In the genomic region with DNA sequence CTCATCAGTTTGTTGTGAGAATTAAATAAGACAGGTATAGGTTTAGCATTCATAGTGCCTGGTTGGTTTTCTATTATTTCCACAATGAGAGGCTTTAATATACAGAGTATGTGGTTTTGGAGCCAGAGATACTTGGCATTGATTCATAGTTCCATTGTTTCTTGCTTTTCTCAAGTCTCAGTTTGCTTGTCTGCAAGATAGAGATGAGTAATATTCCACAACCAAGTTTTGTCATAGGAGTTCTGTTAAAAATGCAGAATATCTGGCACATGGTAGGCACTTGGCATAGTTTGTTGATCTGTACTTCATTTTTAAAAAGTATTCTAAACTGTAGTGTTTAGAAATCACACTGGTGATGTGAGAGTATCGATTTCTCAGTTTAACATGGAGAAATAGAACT, we compare ENCODE assay signal across 20 cellular contexts. TPM values are rescaled to one million over a fixed set of nuclear protein-coding genes. Genes with fewer than 3 reads are reported as not detected.
DNase-seq lines count a peak whose midpoint lies in the region; ATAC-seq and TF ChIP-seq lines count a peak whose summit lies in the region.
"Had no signal": no experiment of that assay in that cellular context is flagged by ENCODE, and none has a peak within 500 bp of the region (broad histone marks: within the 10 kb centered on the region; RNA-seq: fewer than 3 reads in every experiment).

No MANE protein-coding gene starts in this region.

- no peak overlapping the region for H3K56ac ChIP-seq in H9 (ENCODE audit: insufficient read length, low read depth, low read length)

- no peak overlapping the region for H3K14ac ChIP-seq in H9 (ENCODE audit: insufficient read depth, low read length)

- no peaks in the 10 kb centered on the region; the same call in 1 of the 2 replicates for H3K4me1 ChIP-seq in H9 (ENCODE audit: insufficient read depth, low read length)
- H3K4me1 ChIP-seq: adrenal gland, psoas muscle had no signal

- H2AFZ ChIP-seq in H9 (ENCODE audit: low read length) = no peak overlapping the region

- no peak overlapping the region for H2BK20ac ChIP-seq in H9 (ENCODE audit: low read depth, low read length, poor library complexity, severe bottlenecking)

- H3K36me3 Mint-ChIP-seq in activated T-cell treated with anti-CD3 and anti-CD28 coated beads, Interleukin-2, amount 50 U/mL, for 72 hours (ENCODE audit: insufficient read depth in 2 of 2) = no peaks in the 10 kb centered on the region
- H3K36me3 Mint-ChIP-seq in activated CD8-positive, alpha-beta memory T cell treated with anti-CD3 and anti-CD28 coated beads, Interleukin-2, amount 10 ng/mL, durations not matched to agents 7 days and 5 days = no peaks in the 10 kb centered on the region
- peaks cover 0 to 3% (median 2%) of the 10 kb centered on the region in 3 experiments; a peak in 2 of 7 replicates for H3K36me3 Mint-ChIP-seq in H9 (ENCODE audit: insufficient read depth in 1 of 3, low read depth in 3 of 3)

- no peak overlapping the region for H2BK5ac ChIP-seq in H9 (ENCODE audit: insufficient read length, low read length)

- no peaks in the 10 kb centered on the region for H3K79me2 ChIP-seq in H9 (ENCODE audit: insufficient read depth, low read length)

- H2BK12ac ChIP-seq in H9 (ENCODE audit: insufficient read length, low read depth, low read length) = no peak overlapping the region

- no peaks in the 10 kb centered on the region for H3K27me3 ChIP-seq in H9 (ENCODE audit: insufficient read depth, low read length)

- in situ Hi-C loops in astrocyte of the spinal cord (cut with HindIII; ENCODE audit: low sequenced_read_pairs) = no loop called here

- no peak overlapping the region for H4K91ac ChIP-seq in H9 (ENCODE audit: insufficient read length, low read depth, low read length)

- TF ChIP-seq CTCF in astrocyte of the spinal cord (IDR thresholded peaks at IDR 0.05; ENCODE audit: low read depth, low read length) = no peak
- no peak for TF ChIP-seq CTCF in H9 (conservative IDR thresholded peaks at IDR 0.05)

- no peak overlapping the region for H3K27ac ChIP-seq in H9 (ENCODE audit: insufficient read length, low read depth, low read length)
- H3K27ac ChIP-seq: 22Rv1, adrenal gland, psoas muscle had no signal

- peak overlapping the region; percentile 12 for H3K27ac Mint-ChIP-seq in activated T-cell treated with anti-CD3 and anti-CD28 coated beads, Interleukin-2, amount 50 U/mL, for 72 hours
- H3K27ac Mint-ChIP-seq in activated CD8-positive, alpha-beta memory T cell treated with anti-CD3 and anti-CD28 coated beads, Interleukin-2, amount 10 ng/mL, durations not matched to agents 7 days and 5 days = no peak overlapping the region
- H3K27ac Mint-ChIP-seq in H9 = no peak overlapping the region
- H3K27ac Mint-ChIP-seq: nephron had no signal

- H3K23me2 ChIP-seq in H9 (ENCODE audit: insufficient read length, low read depth, low read length, poor library complexity, severe bottlenecking) = no peaks in the 10 kb centered on the region

- H3K9me3 ChIP-seq in H9 (ENCODE audit: control insufficient read depth, low read depth, low read length) = peaks cover 28% of the 10 kb centered on the region

- H4K8ac ChIP-seq in H9 (replicated peaks; ENCODE audit: insufficient read length, low read depth, low read length) = no peak overlapping the region

- H3K4ac ChIP-seq in H9 (ENCODE audit: low read depth, low read length) = no peak overlapping the region

- H3K18ac ChIP-seq in H9 (ENCODE audit: insufficient read length, low read depth, low read length) = no peak overlapping the region

- H3K23ac ChIP-seq in H9 (ENCODE audit: insufficient read length, low read depth, low read length) = no peak overlapping the region

- H3K4me1 Mint-ChIP-seq in activated T-cell treated with anti-CD3 and anti-CD28 coated beads, Interleukin-2, amount 50 U/mL, for 72 hours (ENCODE audit: low read depth) = peaks cover 6% of the 10 kb centered on the region
- no peaks in the 10 kb centered on the region for H3K4me1 Mint-ChIP-seq in activated CD8-positive, alpha-beta memory T cell treated with anti-CD3 and anti-CD28 coated beads, Interleukin-2, amount 10 ng/mL, durations not matched to agents 7 days and 5 days
- H3K4me1 Mint-ChIP-seq in H9 = peaks cover 0 to 6% of the 10 kb centered on the region in 2 experiments; a peak in 2 of 4 replicates
- H3K4me1 Mint-ChIP-seq: nephron had no signal

- peak in 1 of 2 donors; percentile 17 for ATAC-seq in activated T-cell treated with anti-CD3 and anti-CD28 coated beads, Interleukin-2, amount 50 U/mL, for 72 hours (replicated peaks in 1 of 2)
- no peak for ATAC-seq in activated CD8-positive, alpha-beta memory T cell treated with anti-CD3 and anti-CD28 coated beads, Interleukin-2, amount 10 ng/mL, durations not matched to agents 7 days and 5 days
- ATAC-seq: HCT116, psoas muscle had no signal

- H2BK15ac ChIP-seq in H9 (ENCODE audit: low read depth, low read length) = no peak overlapping the region

- no peaks in the 10 kb centered on the region for H4K20me1 ChIP-seq in H9 (ENCODE audit: control insufficient read depth, insufficient read depth, insufficient read length)

- no peak overlapping the region for H3K4me3 ChIP-seq in astrocyte of the spinal cord (ENCODE audit: low read depth, low read length)
- H3K4me3 ChIP-seq: adrenal gland, psoas muscle had no signal

- no peak overlapping the region for H3K9ac ChIP-seq in H9 (ENCODE audit: extremely low read depth, insufficient read length, low read length)

- H3K79me1 ChIP-seq in H9 (ENCODE audit: insufficient read depth, low read depth, low read length, poor library complexity, severe bottlenecking) = no peaks in the 10 kb centered on the region

- no peak overlapping the region for H2BK120ac ChIP-seq in H9 (ENCODE audit: low read depth, low read length, poor library complexity, severe bottlenecking)

- no peak overlapping the region for H3T11ph ChIP-seq in H9 (ENCODE audit: low read length)

- no CpG with 5 or more reads among the region's 1 CpG for WGBS in H9 (ENCODE audit: extremely low coverage, insufficient read length, low lambda C conversion rate)

- H4K5ac ChIP-seq in H9 (ENCODE audit: insufficient read length, low read depth, low read length) = no peak overlapping the region

- no peaks in the 10 kb centered on the region for H3K9me3 Mint-ChIP-seq in activated T-cell treated with anti-CD3 and anti-CD28 coated beads, Interleukin-2, amount 50 U/mL, for 72 hours
- H3K9me3 Mint-ChIP-seq in activated CD8-positive, alpha-beta memory T cell treated with anti-CD3 and anti-CD28 coated beads, Interleukin-2, amount 10 ng/mL, durations not matched to agents 7 days and 5 days (ENCODE audit: low read depth) = no peaks in the 10 kb centered on the region
- H3K9me3 Mint-ChIP-seq in H9 = peaks cover 82 to 94% of the 10 kb centered on the region in 2 experiments
- H3K9me3 Mint-ChIP-seq: nephron had no signal

- H3K4me2 ChIP-seq in H9 (ENCODE audit: insufficient read depth, insufficient read length, low read length) = no peak overlapping the region

- H3K27me3 Mint-ChIP-seq in activated T-cell treated with anti-CD3 and anti-CD28 coated beads, Interleukin-2, amount 50 U/mL, for 72 hours (ENCODE audit: low read depth) = peaks cover 19% of the 10 kb centered on the region
- no peaks in the 10 kb centered on the region for H3K27me3 Mint-ChIP-seq in activated CD8-positive, alpha-beta memory T cell treated with anti-CD3 and anti-CD28 coated beads, Interleukin-2, amount 10 ng/mL, durations not matched to agents 7 days and 5 days
- no peaks in the 10 kb centered on the region; the same call in 1 of the 2 replicates for H3K27me3 Mint-ChIP-seq in H9 (ENCODE audit: low read depth)

- peak overlapping the region in 1 of 2 donors; percentile 44 for H3K4me3 Mint-ChIP-seq in activated T-cell treated with anti-CD3 and anti-CD28 coated beads, Interleukin-2, amount 50 U/mL, for 72 hours
- no peak overlapping the region for H3K4me3 Mint-ChIP-seq in activated CD8-positive, alpha-beta memory T cell treated with anti-CD3 and anti-CD28 coated beads, Interleukin-2, amount 10 ng/mL, durations not matched to agents 7 days and 5 days
- no peak overlapping the region for H3K4me3 Mint-ChIP-seq in H9
- H3K4me3 Mint-ChIP-seq: nephron had no signal

- CTCF ChIA-PET in activated CD8-positive, alpha-beta memory T cell treated with anti-CD3 and anti-CD28 coated beads, Interleukin-2, amount 10 ng/mL, durations not matched to agents 7 days and 5 days (lab: Charles Lee) = no interaction called here

- no peak overlapping the region for H2AK5ac ChIP-seq in H9 (ENCODE audit: insufficient read length, low read length)

- no peak for DNase-seq in activated T-cell treated with anti-CD3 and anti-CD28 coated beads, Interleukin-2, amount 50 U/mL, for 72 hours
- no peak for DNase-seq in activated T-cell treated with anti-CD3 and anti-CD28 coated beads for 4 hours
- peak; percentile 54 for DNase-seq in astrocyte of the spinal cord (ENCODE audit: low read depth, low spot score)
- DNase-seq in fibroblast of the conjunctiva (ENCODE audit: low read depth) = peak; percentile 56
- no peak for DNase-seq in activated CD8-positive, alpha-beta memory T cell treated with anti-CD3 and anti-CD28 coated beads, Interleukin-2, amount 10 ng/mL, durations not matched to agents 7 days and 5 days
- no peak for DNase-seq in H9
- no peak for DNase-seq in NCI-H146 (lab: John Stamatoyannopoulos, UW)
- no peak for DNase-seq in COLO668 (lab: John Stamatoyannopoulos, UW; ENCODE audit: unreplicated experiment)
- DNase-seq: activated effector memory CD4-positive, alpha-beta T cell treated with Interleukin-2 at 50 U/mL for 16 hours; adrenal gland; NCI-H1694 treated with DMSO at 0.1 percent for 48 hours; NCI-H446 treated with DMSO at 0.1 percent for 48 hours; psoas muscle; SIG-M5; stimulated activated naive CD4-positive, alpha-beta T cell treated with Interleukin-2 at 50 U/mL for 16 hours; T-helper 9 cell; trophoblast cell had no signal

RNA-seq across cellular contexts. Expression of gene EDA2R, which starts 37.5 kb away (rescaled TPM):
- 10 to 100 TPM in 1 of 2 donors, 1 to 10 TPM in 1; 9.5 to 10.5 TPM for total RNA-seq in activated T-cell treated with anti-CD3 and anti-CD28 coated beads, Interleukin-2, amount 50 U/mL, for 72 hours
- total RNA-seq in activated CD8-positive, alpha-beta memory T cell treated with anti-CD3 and anti-CD28 coated beads, Interleukin-2, amount 10 ng/mL, durations not matched to agents 7 days and 5 days = 1 to 10 TPM; 3.6 to 5.4 TPM
- 6.6 and 8.3 TPM in 2 replicates for total RNA-seq in H9 (2021)

Comparison
In these comparisons a context has a peak if more than half of its experiments do, and no peak if none do; other contexts are left out.
1. DNase-seq: peak in astrocyte of the spinal cord (single experiment) and fibroblast of the conjunctiva (single experiment); none in activated T-cell treated with anti-CD3 and anti-CD28 coated beads, Interleukin-2, amount 50 U/mL, for 72 hours (0 of 2), activated T-cell treated with anti-CD3 and anti-CD28 coated beads for 4 hours (single experiment), activated CD8-positive, alpha-beta memory T cell treated with anti-CD3 and anti-CD28 coated beads, Interleukin-2, amount 10 ng/mL, durations not matched to agents 7 days and 5 days (single experiment), H9 (single experiment), NCI-H146 (single experiment) and COLO668 (single experiment).